8 cellular contexts compared by ENCODE assay signal in genomic region chr12:106139422-106140141, GRCh38. TPM values are rescaled to one million over a fixed set of nuclear protein-coding genes. Genes with fewer than 3 reads are reported as not detected.
DNase-seq lines count a peak whose midpoint lies in the region; ATAC-seq lines count a peak whose summit lies in the region.

No MANE protein-coding gene starts in this region.

- no peaks in the 10 kb centered on the region for H4K20me1 ChIP-seq in Karpas-422 (ENCODE audit: insufficient read depth, low read depth, low read length)

- H3K27me3 ChIP-seq in Karpas-422 (ENCODE audit: low read length) = no peaks in the 10 kb centered on the region

- no peak overlapping the region for H3K27ac Mint-ChIP-seq in activated naive CD8-positive, alpha-beta T cell treated with anti-CD3 and anti-CD28 coated beads for 36 hours

- H3K4me3 Mint-ChIP-seq in activated naive CD8-positive, alpha-beta T cell treated with anti-CD3 and anti-CD28 coated beads for 36 hours = no peak overlapping the region

- H3K36me3 ChIP-seq in Karpas-422 (ENCODE audit: insufficient read depth, low read length) = no peaks in the 10 kb centered on the region

- no peak overlapping the region for H3K4me2 ChIP-seq in Karpas-422 (ENCODE audit: low read depth, low read length, poor library complexity, severe bottlenecking)

- no peaks in the 10 kb centered on the region for H3K9me3 ChIP-seq in Karpas-422 (ENCODE audit: low read length)

- H3K9me2 ChIP-seq in Karpas-422 (replicated peaks; ENCODE audit: insufficient read depth, low read length) = no peaks in the 10 kb centered on the region

- no peak overlapping the region for H3K4me3 ChIP-seq in Karpas-422 (ENCODE audit: low read length)

- H3K79me2 ChIP-seq in Karpas-422 (ENCODE audit: low read length) = no peaks in the 10 kb centered on the region

- no peaks in the 10 kb centered on the region for H3K36me3 Mint-ChIP-seq in activated naive CD8-positive, alpha-beta T cell treated with anti-CD3 and anti-CD28 coated beads for 36 hours

- H3K4me1 Mint-ChIP-seq in activated naive CD8-positive, alpha-beta T cell treated with anti-CD3 and anti-CD28 coated beads for 36 hours = peaks cover 5% of the 10 kb centered on the region

- H3K9me3 Mint-ChIP-seq in activated naive CD8-positive, alpha-beta T cell treated with anti-CD3 and anti-CD28 coated beads for 36 hours = no peaks in the 10 kb centered on the region

- ATAC-seq in GM18519 (IDR thresholded peaks at IDR 0.05; ENCODE audit: low FRiP score, unreplicated experiment) = no peak

- no peak overlapping the region for H2AFZ ChIP-seq in Karpas-422 (ENCODE audit: low read length)

- peaks cover 3% of the 10 kb centered on the region for H3K4me1 ChIP-seq in Karpas-422 (ENCODE audit: low read length)

- intact Hi-C loops in cardiac septum (cut with DNase I) = loop anchor here (5.0 to 10.0 kb wide), 6 partner anchors 57 to 717 kb away; partner anchors contain the start of gene TCP11L2

- DNase-seq in NCI-H1436 (lab: John Stamatoyannopoulos, UW) (peak; percentile 64), NCI-H1436 treated with DMSO at 0.1 percent for 48 hours (lab: John Stamatoyannopoulos, UW) (no peak), NCI-H146 treated with DMSO at 0.1 percent for 48 hours (lab: John Stamatoyannopoulos, UW; ENCODE audit: unreplicated experiment) (peak; percentile 36), cardiac septum (ENCODE audit: low spot score) (peak; percentile 88), occipital lobe (lab: John Stamatoyannopoulos, UW) (peak; percentile 51), Karpas-422 (no peak)
- DNase-seq in activated naive CD8-positive, alpha-beta T cell treated with anti-CD3 and anti-CD28 coated beads for 36 hours = peak; percentile 33

- peaks cover 68% of the 10 kb centered on the region for H3K27me3 Mint-ChIP-seq in activated naive CD8-positive, alpha-beta T cell treated with anti-CD3 and anti-CD28 coated beads for 36 hours

- no peak overlapping the region for H3K9ac ChIP-seq in Karpas-422 (ENCODE audit: low read length)

- no peak overlapping the region for H3K27ac ChIP-seq in Karpas-422 (ENCODE audit: low read length)

RNA-seq across cellular contexts. Expression of gene NUAK1, which starts 0.8 kb away (rescaled TPM):
- not detected for total RNA-seq in activated naive CD8-positive, alpha-beta T cell treated with anti-CD3 and anti-CD28 coated beads for 36 hours
- 66.8 TPM for total RNA-seq in cardiac septum
- total RNA-seq in occipital lobe = 40.6 TPM
- not detected in 2 replicates for total RNA-seq in Karpas-422 (2014; rRNA removed; shearing (Covaris generic); ENCODE audit: low replicate concordance)

Comparison
In these comparisons a context has a peak if more than half of its experiments do, and no peak if none do; other contexts are left out.
1. DNase-seq: peak in NCI-H1436 (single experiment), NCI-H146 treated with DMSO at 0.1 percent for 48 hours (single experiment), activated naive CD8-positive, alpha-beta T cell treated with anti-CD3 and anti-CD28 coated beads for 36 hours (single experiment), cardiac septum (single experiment) and occipital lobe (single experiment); none in NCI-H1436 treated with DMSO at 0.1 percent for 48 hours (single experiment) and Karpas-422 (single experiment).
2. RNA of gene NUAK1, which starts 0.8 kb away (total RNA-seq): 66.8 TPM in cardiac septum (single experiment) and 40.6 TPM in occipital lobe (single experiment); not detected in activated naive CD8-positive, alpha-beta T cell treated with anti-CD3 and anti-CD28 coated beads for 36 hours and not detected in Karpas-422; every median in the first group is over 10 times any median in the second.